ENCODE assay signal across 8 cellular contexts in genomic region chr19:49497047-49497789, GRCh38. TPM values are rescaled to one million over a fixed set of nuclear protein-coding genes. Genes with fewer than 3 reads are reported as not detected.
DNase-seq lines count a peak whose midpoint lies in the region; ATAC-seq and TF ChIP-seq lines count a peak whose summit lies in the region.

No MANE protein-coding gene starts in this region.

- H3K36me3 ChIP-seq in GM06990 (ENCODE audit: control insufficient read depth, insufficient read depth, low read length) (peaks cover 28% of the 10 kb centered on the region), mesendoderm (ENCODE audit: control insufficient read depth, insufficient read depth, low read length) (peaks cover 19% of the 10 kb centered on the region), stomach (peaks cover 37 to 43% (median 41%) of the 10 kb centered on the region in 4 donors)

- ATAC-seq in GM18519 (IDR thresholded peaks at IDR 0.05; ENCODE audit: low FRiP score, unreplicated experiment): no peak

- H3K9me3 ChIP-seq in stomach: no peaks in the 10 kb centered on the region

- H3K27ac ChIP-seq in mesendoderm (ENCODE audit: low read depth, low read length) (peak overlapping the region; percentile 77), stomach (peak overlapping the region; percentile 88 to 98 (median 96))

- peak overlapping the region; percentile 55 for H3K4me2 ChIP-seq in mesendoderm (ENCODE audit: low read length)

- H3K56ac ChIP-seq in mesendoderm (ENCODE audit: low read length): peak overlapping the region; percentile 95

- no peak overlapping the region for H3K4ac ChIP-seq in mesendoderm (ENCODE audit: low read depth, low read length)

- no peak overlapping the region for H2BK5ac ChIP-seq in mesendoderm (ENCODE audit: low read length)

- peaks cover 16% of the 10 kb centered on the region for H3K79me1 ChIP-seq in mesendoderm (ENCODE audit: low read length)

- intact Hi-C loops in stomach (cut with DNase I; ENCODE audit: low total_unique reads): no loop called here

- H2BK120ac ChIP-seq in mesendoderm (ENCODE audit: low read depth, low read length): no peak overlapping the region

- H2AK5ac ChIP-seq in mesendoderm (ENCODE audit: low read length): no peak overlapping the region

- no peak for TF ChIP-seq EP300 in stomach (IDR thresholded peaks at IDR 0.05)

- peak overlapping the region; percentile 95 for H3K9ac ChIP-seq in mesendoderm (ENCODE audit: low read length)

- H3K23ac ChIP-seq in mesendoderm (ENCODE audit: low read length): peak overlapping the region; percentile 48

- H3K27me3 ChIP-seq in GM06990 (replicated peaks; ENCODE audit: control insufficient read depth, insufficient read depth, low read length) (no peaks in the 10 kb centered on the region), mesendoderm (ENCODE audit: insufficient read depth, low read length, poor library complexity) (no peaks in the 10 kb centered on the region), stomach (no peaks in the 10 kb centered on the region)

- DNase-seq in GM06990 (ENCODE audit: extremely low read depth, insufficient read length): no peak
- DNase-seq in MV-4-11 (lab: John Stamatoyannopoulos, UW): peak; percentile 90
- peak; percentile 72 to 73 for DNase-seq in activated CD4-positive, alpha-beta T cell treated with anti-CD3 and anti-CD28 coated beads for 4 hours
- peak; percentile 71 for DNase-seq in effector CD4-positive, alpha-beta T cell
- DNase-seq in mesendoderm: peak; percentile 71
- DNase-seq in stomach: peak; percentile 78
- DNase-seq in NCI-H1048 (lab: John Stamatoyannopoulos, UW): no peak

- WGBS in mesendoderm (ENCODE audit: extremely low coverage, insufficient coverage, low lambda C conversion rate): no CpG with 5 or more reads among the region's 22 CpGs
- WGBS in stomach, 5 donors: 8 to 16% (median 12%) methylated on average over 22 of the region's 22 CpGs

- no peak for TF ChIP-seq POLR2A in stomach (IDR thresholded peaks at IDR 0.05)

- peaks cover 27% of the 10 kb centered on the region for H3K79me2 ChIP-seq in mesendoderm (ENCODE audit: control insufficient read depth, insufficient read depth, low read length)

- peak overlapping the region; percentile 91 for H3K18ac ChIP-seq in mesendoderm (ENCODE audit: low read length)

- TF ChIP-seq CTCF in GM06990 (IDR thresholded peaks at IDR 0.05; ENCODE audit: insufficient read depth, low read length, poor library complexity, severe bottlenecking) (no peak), stomach (IDR thresholded peaks at IDR 0.05) (no peak)

- H3K4me3 ChIP-seq in GM06990 (replicated peaks; ENCODE audit: low read depth, low read length): peak overlapping the region; percentile 95
- peak overlapping the region; percentile 93 for H3K4me3 ChIP-seq in mesendoderm (ENCODE audit: low read length)
- H3K4me3 ChIP-seq in stomach: peak overlapping the region; percentile 72 to 93 (median 84)

- H4K8ac ChIP-seq in mesendoderm (ENCODE audit: low read depth, low read length): no peak overlapping the region

- H2BK15ac ChIP-seq in mesendoderm (replicated peaks; ENCODE audit: low read depth): no peak overlapping the region

- peak overlapping the region; percentile 5 for H4K5ac ChIP-seq in mesendoderm (ENCODE audit: low read length)

- H3K4me1 ChIP-seq in mesendoderm (ENCODE audit: control insufficient read depth, low read depth, low read length) (peaks cover 10% of the 10 kb centered on the region), stomach (peaks cover 44 to 57% (median 54%) of the 10 kb centered on the region in 4 donors)

RNA-seq across cellular contexts. Expression of gene RPS11, which starts 1.0 kb away (rescaled TPM):
- 3,620 TPM for polyA plus RNA-seq in mesendoderm (2013, experiment 1 of 2)
- 3,679 TPM for polyA plus RNA-seq in mesendoderm (2013, experiment 2 of 2)
- 1,000 to 10,000 TPM in 4 of 5 donors, 100 to 1,000 TPM in 1; 581 to 4,374 (median 2,993) TPM for total RNA-seq in stomach
- 1,000 to 10,000 TPM; 5,306 to 7,461 (median 5,501) TPM for polyA plus RNA-seq in stomach

RNA-seq across cellular contexts. Expression of gene RPL13A, which starts 9.8 kb away (rescaled TPM):
- 5,150 TPM for polyA plus RNA-seq in mesendoderm (2013, experiment 1 of 2)
- 5,166 TPM for polyA plus RNA-seq in mesendoderm (2013, experiment 2 of 2)
- total RNA-seq in stomach: 1,000 to 10,000 TPM; 2,540 to 5,817 (median 2,738) TPM
- polyA plus RNA-seq in stomach: 1,000 to 10,000 TPM; 3,482 to 5,177 (median 4,220) TPM

RNA-seq across cellular contexts. Expression of gene FCGRT, which starts 15.2 kb away (rescaled TPM):
- 18.9 TPM for polyA plus RNA-seq in mesendoderm (2013, experiment 1 of 2)
- polyA plus RNA-seq in mesendoderm (2013, experiment 2 of 2): 16.9 TPM
- 100 to 1,000 TPM in 4 of 5 donors, 10 to 100 TPM in 1; 90.2 to 634 (median 183) TPM for total RNA-seq in stomach
- polyA plus RNA-seq in stomach: 10 to 100 TPM; 79.0 to 94.8 (median 92.0) TPM

RNA-seq across cellular contexts. Expression of gene FLT3LG, which starts 23.2 kb away (rescaled TPM):
- 0.53 TPM for polyA plus RNA-seq in mesendoderm (2013, experiment 1 of 2)
- 0.71 TPM for polyA plus RNA-seq in mesendoderm (2013, experiment 2 of 2)
- total RNA-seq in stomach: 1 to 10 TPM in 2 of 5 donors, not detected in 3; 1.3 to 8.3 TPM
- 10 to 100 TPM; 11.0 to 14.5 (median 11.8) TPM for polyA plus RNA-seq in stomach

RNA-seq across cellular contexts. Expression of gene RCN3, which starts 30.6 kb away (rescaled TPM):
- 7.1 TPM for polyA plus RNA-seq in mesendoderm (2013, experiment 1 of 2)
- 8.6 TPM for polyA plus RNA-seq in mesendoderm (2013, experiment 2 of 2)
- 100 to 1,000 TPM in 1 of 5 donors, 10 to 100 TPM in 2, 1 to 10 TPM in 1, not detected in 1; 3.1 to 553 (median 18.1) TPM for total RNA-seq in stomach
- 10 to 100 TPM in 2 of 3 donors, 1 to 10 TPM in 1; 9.9 to 17.6 (median 10.1) TPM for polyA plus RNA-seq in stomach

Comparison
In these comparisons a context has a peak if more than half of its experiments do, and no peak if none do; other contexts are left out.
1. DNase-seq: peak in MV-4-11 (single experiment), activated CD4-positive, alpha-beta T cell treated with anti-CD3 and anti-CD28 coated beads for 4 hours (2 of 2), effector CD4-positive, alpha-beta T cell (single experiment), mesendoderm (single experiment) and stomach (single experiment); none in GM06990 (single experiment) and NCI-H1048 (single experiment).
2. Peak in every context shown above with its lines, with median percentiles within 50 percentile points of each other: H3K4me3 ChIP-seq.